ENCODE assay signal across 1 cellular context in genomic region chr5:51829691-51830090, GRCh38.
TF ChIP-seq lines count a peak whose summit lies in the region.

No MANE protein-coding gene starts in this region.

TF ChIP-seq in HCT116, 20 proteins besides CTCF, POLR2A, EP300 and RAD21 (continued from another document):
- TF ChIP-seq REST (IDR thresholded peaks at IDR 0.05; ENCODE audit: low read depth) (no peak), EZH2 (IDR thresholded peaks at IDR 0.05) (no peak), ZNF274 (IDR thresholded peaks at IDR 0.05; ENCODE audit: low read depth, low read length) (no peak), FOSL1 (IDR thresholded peaks at IDR 0.05; ENCODE audit: low read depth) (no peak), SRF (IDR thresholded peaks at IDR 0.05; ENCODE audit: low read depth) (no peak), EGR1 (IDR thresholded peaks at IDR 0.05; ENCODE audit: low read depth) (no peak), EZH2phosphoT487 (IDR thresholded peaks at IDR 0.05; ENCODE audit: borderline replicate concordance) (no peak)
